10 cellular contexts compared by ENCODE assay signal in genomic region chr3:140170612-140171011, GRCh38.
DNase-seq lines count a peak whose midpoint lies in the region; ATAC-seq, FAIRE-seq and TF ChIP-seq lines count a peak whose summit lies in the region.
"Had no signal": no experiment of that assay in that cellular context is flagged by ENCODE, and none has a peak within 500 bp of the region (broad histone marks: within the 10 kb centered on the region; RNA-seq: fewer than 3 reads in every experiment).

No MANE protein-coding gene starts in this region.

- no peak overlapping the region for H3K4me3 ChIP-seq in left lung

- no peak overlapping the region for H3K4me3 Mint-ChIP-seq in progenitor cell of endocrine pancreas (ENCODE audit: low read depth)

- H3K27me3 Mint-ChIP-seq in progenitor cell of endocrine pancreas = peaks cover 9% of the 10 kb centered on the region

- no peak overlapping the region for H3K27ac Mint-ChIP-seq in progenitor cell of endocrine pancreas

- intact Hi-C loops in left lung (cut with DNase I) = no loop called here

- no peaks in the 10 kb centered on the region for H3K4me1 Mint-ChIP-seq in progenitor cell of endocrine pancreas (ENCODE audit: low read depth)

- DNase-seq in CD1c-positive myeloid dendritic cell (ENCODE audit: extremely low spot score) (peak; percentile 23), GM19239 (ENCODE audit: insufficient read length, low spot score) (peak; percentile 28), left lung (no peak), progenitor cell of endocrine pancreas (ENCODE audit: low spot score, unreplicated experiment) (no peak), HT-29 (ENCODE audit: low spot score) (no peak)
- DNase-seq: Karpas-422, left cardiac atrium had no signal

- H3K36me3 ChIP-seq in left lung = no peaks in the 10 kb centered on the region

- H3K36me3 Mint-ChIP-seq in progenitor cell of endocrine pancreas (ENCODE audit: insufficient read depth) = no peaks in the 10 kb centered on the region

- TF ChIP-seq CTCF in left lung (IDR thresholded peaks at IDR 0.05) = no peak
- no peak for TF ChIP-seq CTCF in progenitor cell of endocrine pancreas (IDR thresholded peaks at IDR 0.05; ENCODE audit: unreplicated experiment)

- no peaks in the 10 kb centered on the region for H3K27me3 ChIP-seq in left lung

- ATAC-seq in HG02763 (IDR thresholded peaks at IDR 0.05; ENCODE audit: unreplicated experiment) (peak; percentile 97), HG03571 (IDR thresholded peaks at IDR 0.05; ENCODE audit: unreplicated experiment) (peak; percentile 97), left lung (no peak)
- ATAC-seq in activated CD4-positive, CD25-positive, alpha-beta regulatory T cell treated with anti-CD3 and anti-CD28 coated beads, Interleukin-2, amount 50 U/mL, for 24 hours = no peak
- ATAC-seq: left cardiac atrium had no signal

- H3K27ac ChIP-seq in left lung = no peak overlapping the region

- H3K9me3 ChIP-seq in left lung = peaks cover 0 to 3% of the 10 kb centered on the region in 2 donors

- FAIRE-seq in GM19239 (lab: Jason Lieb, UNC) = peak; percentile 92

- peaks cover 7% of the 10 kb centered on the region for H3K9me3 Mint-ChIP-seq in progenitor cell of endocrine pancreas (ENCODE audit: low read depth)

- H3K4me1 ChIP-seq in left lung = no peaks in the 10 kb centered on the region

Comparison
In these comparisons a context has a peak if more than half of its experiments do, and no peak if none do; other contexts are left out.
1. DNase-seq: peak in CD1c-positive myeloid dendritic cell (single experiment) and GM19239 (single experiment); none in left lung (0 of 2), progenitor cell of endocrine pancreas (single experiment) and HT-29 (single experiment).
2. ATAC-seq: peak in HG02763 (single experiment) and HG03571 (single experiment); none in left lung (single experiment) and activated CD4-positive, CD25-positive, alpha-beta regulatory T cell treated with anti-CD3 and anti-CD28 coated beads, Interleukin-2, amount 50 U/mL, for 24 hours (0 of 2).